In genomic region chr6:3428247-3428646, GRCh38 we compare ENCODE assay signal across 19 cellular contexts.
"Had no signal": no experiment of that assay in that cellular context is flagged by ENCODE, and none has a peak within 500 bp of the region (broad histone marks: within the 10 kb centered on the region; RNA-seq: fewer than 3 reads in every experiment).

No MANE protein-coding gene starts in this region.

- H3K4me1 ChIP-seq: testis, upper lobe of right lung had no signal

- ATAC-seq: effector memory CD8-positive, alpha-beta T cell; foreskin keratinocyte had no signal

- H3K36me3 ChIP-seq: brain microvascular endothelial cell, ovary, upper lobe of right lung had no signal

- DNase-seq: activated CD4-positive, alpha-beta memory T cell treated with anti-CD3 and anti-CD28 coated beads, Interleukin-2, amount 10 ng/mL, durations not matched to agents 7 days and 5 days; activated CD4-positive, alpha-beta T cell treated with anti-CD3 and anti-CD28 coated beads for 1 hour; activated CD4-positive, alpha-beta T cell treated with anti-CD3 and anti-CD28 coated beads, Interleukin-2, amount 10 ng/mL, durations not matched to agents 7 days and 5 days; activated CD8-positive, alpha-beta memory T cell treated with anti-CD3 and anti-CD28 coated beads, Interleukin-2, amount 50 U/mL, for 48 hours; activated gamma-delta T cell; activated naive CD4-positive, alpha-beta T cell treated with anti-CD3 and anti-CD28 coated beads, Interleukin-2, amount 10 ng/mL, durations not matched to agents 7 days and 5 days; activated T-cell treated with anti-CD3 and anti-CD28 coated beads, Interleukin-2, amount 50 U/mL, for 24 hours; amniotic stem cell; brain microvascular endothelial cell; cortex of kidney; effector memory CD8-positive, alpha-beta T cell; foreskin keratinocyte; nephron progenitor cell; stimulated activated CD4-positive, alpha-beta T cell treated with anti-CD3 and anti-CD28 coated beads, Interleukin-2, amount 100 ng/mL, for 48 hours; stimulated activated naive CD4-positive, alpha-beta T cell treated with Interleukin-2 at 50 U/mL for 16 hours; T-helper 2 cell; testis; upper lobe of right lung had no signal

- H3K27ac ChIP-seq: brain microvascular endothelial cell, foreskin keratinocyte, ovary, testis, upper lobe of right lung had no signal

- H3K36me3 Mint-ChIP-seq: activated naive CD4-positive, alpha-beta T cell treated with anti-CD3 and anti-CD28 coated beads, Interleukin-2, amount 10 ng/mL, durations not matched to agents 7 days and 5 days had no signal

- H3K9me3 Mint-ChIP-seq: activated CD4-positive, alpha-beta memory T cell treated with anti-CD3 and anti-CD28 coated beads, Interleukin-2, amount 10 ng/mL, durations not matched to agents 7 days and 5 days; activated CD4-positive, alpha-beta T cell treated with anti-CD3 and anti-CD28 coated beads, Interleukin-2, amount 10 ng/mL, durations not matched to agents 7 days and 5 days; activated naive CD4-positive, alpha-beta T cell treated with anti-CD3 and anti-CD28 coated beads, Interleukin-2, amount 10 ng/mL, durations not matched to agents 7 days and 5 days; activated T-cell treated with anti-CD3 and anti-CD28 coated beads, Interleukin-2, amount 50 U/mL, for 24 hours; effector memory CD8-positive, alpha-beta T cell; nephron progenitor cell had no signal

- H3K4me1 Mint-ChIP-seq: activated CD4-positive, alpha-beta memory T cell treated with anti-CD3 and anti-CD28 coated beads, Interleukin-2, amount 10 ng/mL, durations not matched to agents 7 days and 5 days; activated CD4-positive, alpha-beta T cell treated with anti-CD3 and anti-CD28 coated beads, Interleukin-2, amount 10 ng/mL, durations not matched to agents 7 days and 5 days; activated naive CD4-positive, alpha-beta T cell treated with anti-CD3 and anti-CD28 coated beads, Interleukin-2, amount 10 ng/mL, durations not matched to agents 7 days and 5 days had no signal

- H3K4me3 Mint-ChIP-seq: activated CD4-positive, alpha-beta memory T cell treated with anti-CD3 and anti-CD28 coated beads, Interleukin-2, amount 10 ng/mL, durations not matched to agents 7 days and 5 days; activated CD4-positive, alpha-beta T cell treated with anti-CD3 and anti-CD28 coated beads, Interleukin-2, amount 10 ng/mL, durations not matched to agents 7 days and 5 days; activated naive CD4-positive, alpha-beta T cell treated with anti-CD3 and anti-CD28 coated beads, Interleukin-2, amount 10 ng/mL, durations not matched to agents 7 days and 5 days; activated T-cell treated with anti-CD3 and anti-CD28 coated beads, Interleukin-2, amount 50 U/mL, for 24 hours; effector memory CD8-positive, alpha-beta T cell; nephron progenitor cell had no signal

- H3K27me3 Mint-ChIP-seq: activated CD4-positive, alpha-beta memory T cell treated with anti-CD3 and anti-CD28 coated beads, Interleukin-2, amount 10 ng/mL, durations not matched to agents 7 days and 5 days; activated T-cell treated with anti-CD3 and anti-CD28 coated beads, Interleukin-2, amount 50 U/mL, for 24 hours had no signal

- H3K4me3 ChIP-seq: ovary, testis, upper lobe of right lung had no signal

- H3K9me3 ChIP-seq: ovary, testis, upper lobe of right lung had no signal

- H3K27ac Mint-ChIP-seq: activated CD4-positive, alpha-beta memory T cell treated with anti-CD3 and anti-CD28 coated beads, Interleukin-2, amount 10 ng/mL, durations not matched to agents 7 days and 5 days; activated CD4-positive, alpha-beta T cell treated with anti-CD3 and anti-CD28 coated beads, Interleukin-2, amount 10 ng/mL, durations not matched to agents 7 days and 5 days; activated naive CD4-positive, alpha-beta T cell treated with anti-CD3 and anti-CD28 coated beads, Interleukin-2, amount 10 ng/mL, durations not matched to agents 7 days and 5 days; activated T-cell treated with anti-CD3 and anti-CD28 coated beads, Interleukin-2, amount 50 U/mL, for 24 hours; effector memory CD8-positive, alpha-beta T cell had no signal

- H3K27me3 ChIP-seq: brain microvascular endothelial cell, foreskin keratinocyte, ovary, testis, upper lobe of right lung had no signal
